ENCODE assay signal across 15 cellular contexts in the genomic region with DNA sequence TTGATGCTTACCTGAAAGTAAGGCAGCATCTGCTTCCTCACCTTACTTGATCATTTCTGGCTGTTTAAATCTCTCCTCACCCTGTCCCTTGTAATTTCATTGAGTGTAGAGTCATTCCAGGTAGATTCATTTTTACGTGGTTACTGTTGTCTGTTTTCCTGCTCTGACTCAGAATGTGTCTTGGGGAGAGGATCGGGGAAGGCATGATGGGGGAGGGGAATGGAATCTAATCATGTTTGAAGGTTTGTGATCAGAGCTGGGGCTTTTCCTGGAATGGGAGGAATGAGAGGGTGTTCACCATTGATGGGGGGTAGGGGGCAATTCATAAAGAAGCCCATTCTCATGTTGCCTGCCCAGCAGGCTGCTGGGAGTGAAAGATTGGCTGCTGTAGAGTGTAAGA. TPM values are rescaled to one million over a fixed set of nuclear protein-coding genes. Genes with fewer than 3 reads are reported as not detected.
A peak's percentile ranks its signal among the peaks of the same experiment; 100 is the strongest.
DNase-seq lines count a peak whose midpoint lies in the region; ATAC-seq and TF ChIP-seq lines count a peak whose summit lies in the region.
"Had no signal": no experiment of that assay in that cellular context is flagged by ENCODE, and none has a peak within 500 bp of the region (broad histone marks: within the 10 kb centered on the region; RNA-seq: fewer than 3 reads in every experiment).

No MANE protein-coding gene starts in this region.

- no peak for TF ChIP-seq POLR2A in gastroesophageal sphincter (IDR thresholded peaks at IDR 0.05)

- H3K4me1 ChIP-seq in RWPE2 (ENCODE audit: insufficient read depth, poor library complexity, severe bottlenecking) (peaks cover 16% of the 10 kb centered on the region), gastroesophageal sphincter (peaks cover 0 to 7% (median 0%) of the 10 kb centered on the region in 3 donors)

- no peak for DNase-seq in activated T-cell treated with anti-CD3 and anti-CD28 coated beads, Interleukin-2, amount 50 U/mL, for 24 hours
- DNase-seq in activated T-cell treated with anti-CD3 and anti-CD28 coated beads for 4 hours (no peak), RWPE2 (ENCODE audit: low spot score) (no peak), renal cortical epithelial cell (ENCODE audit: low read depth) (peak; percentile 64), iPS-NIHi7 (ENCODE audit: extremely low spot score) (no peak), NCI-H510A (lab: John Stamatoyannopoulos, UW) (no peak)
- no peak for DNase-seq in central memory CD8-positive, alpha-beta T cell (ENCODE audit: low spot score in 2 of 2)
- DNase-seq: amniotic stem cell, hippocampal formation, NCI-H1105, NCI-H774 had no signal

- H3K4me3 ChIP-seq in RWPE2 (ENCODE audit: severe bottlenecking) (no peak overlapping the region), gastroesophageal sphincter (no peak overlapping the region)
- H3K4me3 ChIP-seq: A549, thoracic aorta had no signal

- H3K36me3 ChIP-seq in RWPE2 (ENCODE audit: low read depth): peaks cover 91% of the 10 kb centered on the region
- H3K36me3 ChIP-seq in gastroesophageal sphincter: peaks cover 3 to 96% of the 10 kb centered on the region in 2 donors

- H3K4me1 Mint-ChIP-seq in activated T-cell treated with anti-CD3 and anti-CD28 coated beads, Interleukin-2, amount 50 U/mL, for 24 hours (ENCODE audit: low read depth): peaks cover 56% of the 10 kb centered on the region
- peaks cover 73% of the 10 kb centered on the region for H3K4me1 Mint-ChIP-seq in central memory CD8-positive, alpha-beta T cell
- H3K4me1 Mint-ChIP-seq: mesothelial cell of epicardium had no signal

- TF ChIP-seq CTCF in RWPE2 (IDR thresholded peaks at IDR 0.05; ENCODE audit: poor library complexity, severe bottlenecking) (no peak), gastroesophageal sphincter (IDR thresholded peaks at IDR 0.05) (no peak)

- H3K4me3 Mint-ChIP-seq in activated T-cell treated with anti-CD3 and anti-CD28 coated beads, Interleukin-2, amount 50 U/mL, for 24 hours: peak overlapping the region; percentile 1
- peak overlapping the region; percentile 43 for H3K4me3 Mint-ChIP-seq in central memory CD8-positive, alpha-beta T cell
- H3K4me3 Mint-ChIP-seq: mesothelial cell of epicardium had no signal

- H3K36me3 Mint-ChIP-seq in activated T-cell treated with anti-CD3 and anti-CD28 coated beads, Interleukin-2, amount 50 U/mL, for 24 hours (ENCODE audit: low read depth): peaks cover 97% of the 10 kb centered on the region
- peaks cover 67% of the 10 kb centered on the region for H3K36me3 Mint-ChIP-seq in central memory CD8-positive, alpha-beta T cell (ENCODE audit: insufficient read depth)

- peak; percentile 95 for ATAC-seq in RWPE2 (ENCODE audit: low read depth)
- no peak for ATAC-seq in central memory CD8-positive, alpha-beta T cell (replicated peaks; ENCODE audit: extremely low read depth, poor library complexity, severe bottlenecking)
- no peak for ATAC-seq in gastroesophageal sphincter
- ATAC-seq: A549 had no signal

- H3K27me3 ChIP-seq in RWPE2 (ENCODE audit: insufficient read depth, poor library complexity, severe bottlenecking) (no peaks in the 10 kb centered on the region), gastroesophageal sphincter (no peaks in the 10 kb centered on the region)

- no peak for TF ChIP-seq EP300 in gastroesophageal sphincter (IDR thresholded peaks at IDR 0.05)

- no peaks in the 10 kb centered on the region for H3K27me3 Mint-ChIP-seq in activated T-cell treated with anti-CD3 and anti-CD28 coated beads, Interleukin-2, amount 50 U/mL, for 24 hours
- H3K27me3 Mint-ChIP-seq in central memory CD8-positive, alpha-beta T cell: no peaks in the 10 kb centered on the region

- 29 to 50% methylated on average over 1 of the region's 2 CpGs for WGBS in gastroesophageal sphincter (ENCODE audit: low coverage in 1 of 2), 2 donors

- H3K9me3 ChIP-seq in RWPE2 (ENCODE audit: severe bottlenecking) (no peaks in the 10 kb centered on the region), gastroesophageal sphincter (no peaks in the 10 kb centered on the region)
- H3K9me3 ChIP-seq: A549, thoracic aorta had no signal

- peak overlapping the region; percentile 49 for H3K27ac ChIP-seq in RWPE2 (ENCODE audit: poor library complexity, severe bottlenecking)
- no peak overlapping the region for H3K27ac ChIP-seq in gastroesophageal sphincter
- H3K27ac ChIP-seq: A549, thoracic aorta had no signal

- no peaks in the 10 kb centered on the region for H3K9me3 Mint-ChIP-seq in activated T-cell treated with anti-CD3 and anti-CD28 coated beads, Interleukin-2, amount 50 U/mL, for 24 hours
- H3K9me3 Mint-ChIP-seq in central memory CD8-positive, alpha-beta T cell: no peaks in the 10 kb centered on the region
- H3K9me3 Mint-ChIP-seq: mesothelial cell of epicardium had no signal

- H3K27ac Mint-ChIP-seq in activated T-cell treated with anti-CD3 and anti-CD28 coated beads, Interleukin-2, amount 50 U/mL, for 24 hours: peak overlapping the region; percentile 86
- peak overlapping the region; percentile 92 for H3K27ac Mint-ChIP-seq in central memory CD8-positive, alpha-beta T cell (ENCODE audit: low read depth)
- H3K27ac Mint-ChIP-seq: mesothelial cell of epicardium had no signal

RNA-seq across cellular contexts. Expression of a gene that starts 18.7 kb away (rescaled TPM):
- total RNA-seq in renal cortical epithelial cell (55.6 and 84.6 TPM in 2 replicates), gastroesophageal sphincter (10 to 100 TPM; 47.5 to 65.1 (median 49.6) TPM)

RNA-seq across cellular contexts. Expression of a gene that starts 18.9 kb away (rescaled TPM):
- total RNA-seq in renal cortical epithelial cell (13.1 and 21.4 TPM in 2 replicates), gastroesophageal sphincter (10 to 100 TPM; 19.9 to 29.5 (median 21.4) TPM)

RNA-seq across cellular contexts. Expression of a gene that starts 22.5 kb away (rescaled TPM):
- total RNA-seq in renal cortical epithelial cell: 37.5 and 66.9 TPM in 2 replicates
- total RNA-seq in gastroesophageal sphincter: 100 to 1,000 TPM in 2 of 4 donors, 10 to 100 TPM in 2; 48.4 to 121 (median 101) TPM

RNA-seq across cellular contexts. Expression of a gene that starts 48.5 kb away (rescaled TPM):
- total RNA-seq in renal cortical epithelial cell (4.5 and 14.1 TPM in 2 replicates), gastroesophageal sphincter (10 to 100 TPM; 17.9 to 53.9 (median 25.7) TPM)
